In genomic region chr12:63937381-63938168, GRCh38 we compare ENCODE assay signal across 25 cellular contexts.
DNase-seq lines count a peak whose midpoint lies in the region; ATAC-seq and TF ChIP-seq lines count a peak whose summit lies in the region.
"Had no signal": no experiment of that assay in that cellular context is flagged by ENCODE, and none has a peak within 500 bp of the region (broad histone marks: within the 10 kb centered on the region; RNA-seq: fewer than 3 reads in every experiment).

No MANE protein-coding gene starts in this region.

- no peaks in the 10 kb centered on the region for H3K9me3 ChIP-seq in BLaER1 treated with 17β-estradiol and CSF1 and Interleukin-3, amounts not matched to agents 10 nM and 100 nM (replicated peaks in 1 of 11)
- no peaks in the 10 kb centered on the region for H3K9me3 ChIP-seq in ascending aorta
- H3K9me3 ChIP-seq: MG63, testis, uterus had no signal

- peak; percentile 47 for DNase-seq in NCI-H446 treated with DMSO at 0.1 percent for 48 hours (lab: John Stamatoyannopoulos, UW)
- DNase-seq in endothelial cell (ENCODE audit: low spot score): no peak
- peak; percentile 28 for DNase-seq in retina
- no peak for DNase-seq in SW 1271 (lab: John Stamatoyannopoulos, UW)
- DNase-seq in ascending aorta (ENCODE audit: low spot score in 2 of 2): no peak
- DNase-seq: activated CD4-positive, alpha-beta T cell treated with anti-CD3 and anti-CD28 coated beads, Interleukin-2, amount 50 U/mL, for 4 hours; activated CD4-positive, CD25-positive, alpha-beta regulatory T cell; activated CD8-positive, alpha-beta memory T cell treated with anti-CD3 and anti-CD28 coated beads, Interleukin-2, amount 50 U/mL, for 48 hours; CD4-positive, alpha-beta T cell; dorsolateral prefrontal cortex; left colon; MG63; naive thymus-derived CD4-positive, alpha-beta T cell; NCI-H1417; NCI-H2107; stimulated activated CD4-positive, alpha-beta T cell treated with anti-CD3 and anti-CD28 coated beads, Interleukin-4, amount 100 ng/mL, for 24 hours; stimulated activated naive CD4-positive, alpha-beta T cell; testis; uterus had no signal

- H3K9me3 Mint-ChIP-seq in endothelial cell (ENCODE audit: unreplicated experiment): no peaks in the 10 kb centered on the region
- H3K9me3 Mint-ChIP-seq: activated T-helper 17 cell treated with anti-CD3 and anti-CD28 coated beads, Interleukin-2, amount 50 U/mL, for 72 hours; CD4-positive, alpha-beta T cell; central memory CD8-positive, alpha-beta T cell; naive thymus-derived CD4-positive, alpha-beta T cell had no signal

- H3K27me3 Mint-ChIP-seq in endothelial cell (ENCODE audit: unreplicated experiment): peaks cover 4% of the 10 kb centered on the region
- H3K27me3 Mint-ChIP-seq: activated naive CD8-positive, alpha-beta T cell had no signal

- H3K27ac Mint-ChIP-seq in endothelial cell (ENCODE audit: unreplicated experiment): peak overlapping the region; percentile 50
- H3K27ac Mint-ChIP-seq: activated naive CD8-positive, alpha-beta T cell; activated T-helper 17 cell treated with anti-CD3 and anti-CD28 coated beads, Interleukin-2, amount 50 U/mL, for 72 hours; CD4-positive, alpha-beta T cell; naive thymus-derived CD4-positive, alpha-beta T cell had no signal

- peak overlapping the region in 10 of 11 experiments; percentile 15 to 69 (median 60); a peak in 18 of 22 replicates for H3K4me2 ChIP-seq in BLaER1 treated with 17β-estradiol and CSF1 and Interleukin-3, amounts not matched to agents 10 nM and 100 nM

- H3K4me1 ChIP-seq in BLaER1 treated with 17β-estradiol and CSF1 and Interleukin-3, amounts not matched to agents 10 nM and 100 nM: peaks cover 31 to 54% (median 45%) of the 10 kb centered on the region in 10 experiments
- H3K4me1 ChIP-seq in ascending aorta: no peaks in the 10 kb centered on the region
- H3K4me1 ChIP-seq: uterus had no signal

- peak overlapping the region in 1 of 11 experiments; percentile 8; a peak in 1 of 22 replicates for H3K9ac ChIP-seq in BLaER1 treated with 17β-estradiol and CSF1 and Interleukin-3, amounts not matched to agents 10 nM and 100 nM

- no peaks in the 10 kb centered on the region for H3K36me3 ChIP-seq in BLaER1 treated with 17β-estradiol and CSF1 and Interleukin-3, amounts not matched to agents 10 nM and 100 nM
- no peaks in the 10 kb centered on the region for H3K36me3 ChIP-seq in ascending aorta

- no peak for TF ChIP-seq CTCF in endothelial cell (IDR thresholded peaks at IDR 0.05; ENCODE audit: unreplicated experiment)
- no peak for TF ChIP-seq CTCF in ascending aorta (IDR thresholded peaks at IDR 0.05)

- H3K27me3 ChIP-seq in BLaER1 treated with 17β-estradiol and CSF1 and Interleukin-3, amounts not matched to agents 10 nM and 100 nM: no peaks in the 10 kb centered on the region
- H3K27me3 ChIP-seq in ascending aorta: no peaks in the 10 kb centered on the region
- H3K27me3 ChIP-seq: dorsolateral prefrontal cortex, MG63, testis, uterus had no signal

- H3K4me3 Mint-ChIP-seq in endothelial cell (ENCODE audit: unreplicated experiment): no peak overlapping the region
- H3K4me3 Mint-ChIP-seq: activated naive CD8-positive, alpha-beta T cell; activated T-helper 17 cell treated with anti-CD3 and anti-CD28 coated beads, Interleukin-2, amount 50 U/mL, for 72 hours; CD4-positive, alpha-beta T cell; central memory CD8-positive, alpha-beta T cell; naive thymus-derived CD4-positive, alpha-beta T cell had no signal

- H3K27ac ChIP-seq in BLaER1 treated with 17β-estradiol and CSF1 and Interleukin-3, amounts not matched to agents 10 nM and 100 nM: no peak overlapping the region
- H3K27ac ChIP-seq in ascending aorta: no peak overlapping the region
- H3K27ac ChIP-seq: testis, uterus had no signal

- no peak for ATAC-seq in GM18861 (IDR thresholded peaks at IDR 0.05; ENCODE audit: unreplicated experiment)
- ATAC-seq: activated T-helper 17 cell treated with anti-CD3 and anti-CD28 coated beads, Interleukin-2, amount 50 U/mL, for 72 hours; K562; left colon; naive thymus-derived CD4-positive, alpha-beta T cell had no signal

- H4K20me1 ChIP-seq in BLaER1 treated with 17β-estradiol and CSF1 and Interleukin-3, amounts not matched to agents 10 nM and 100 nM: no peaks in the 10 kb centered on the region

- peaks cover 69% of the 10 kb centered on the region for H3K4me1 Mint-ChIP-seq in endothelial cell (ENCODE audit: unreplicated experiment)
- H3K4me1 Mint-ChIP-seq: activated T-helper 17 cell treated with anti-CD3 and anti-CD28 coated beads, Interleukin-2, amount 50 U/mL, for 72 hours; central memory CD8-positive, alpha-beta T cell had no signal

- intact Hi-C loops in ascending aorta (cut with DNase I): no loop called here

- H3K4me3 ChIP-seq in BLaER1 treated with 17β-estradiol and CSF1 and Interleukin-3, amounts not matched to agents 10 nM and 100 nM: no peak overlapping the region
- no peak overlapping the region for H3K4me3 ChIP-seq in ascending aorta
- H3K4me3 ChIP-seq: dorsolateral prefrontal cortex, K562, MG63, testis, uterus had no signal

- H3K36me3 Mint-ChIP-seq in endothelial cell (ENCODE audit: low read depth, unreplicated experiment): no peaks in the 10 kb centered on the region
- H3K36me3 Mint-ChIP-seq: activated naive CD8-positive, alpha-beta T cell; naive thymus-derived CD4-positive, alpha-beta T cell had no signal

Comparison
In these comparisons a context has a peak if more than half of its experiments do, and no peak if none do; other contexts are left out.
1. DNase-seq: peak in NCI-H446 treated with DMSO at 0.1 percent for 48 hours (single experiment) and retina (single experiment); none in endothelial cell (single experiment), SW 1271 (0 of 2) and ascending aorta (0 of 2).